Comparison of ENCODE assay signal across 9 cellular contexts in genomic region chr1:151710187-151710586, GRCh38. TPM values are rescaled to one million over a fixed set of nuclear protein-coding genes. Genes with fewer than 3 reads are reported as not detected.
DNase-seq lines count a peak whose midpoint lies in the region; ATAC-seq and TF ChIP-seq lines count a peak whose summit lies in the region.
"Had no signal": no experiment of that assay in that cellular context is flagged by ENCODE, and none has a peak within 500 bp of the region (broad histone marks: within the 10 kb centered on the region; RNA-seq: fewer than 3 reads in every experiment).

No MANE protein-coding gene starts in this region.

- TF ChIP-seq RAD21 in Ishikawa (IDR thresholded peaks at IDR 0.05; ENCODE audit: low read depth) = no peak

- POLR2A ChIA-PET in activated CD8-positive, alpha-beta T cell treated with anti-CD3 and anti-CD28 coated beads, Interleukin-2, amount 10 ng/mL, durations not matched to agents 7 days and 5 days (lab: Charles Lee) = no interaction called here

- no peaks in the 10 kb centered on the region for H3K9me3 Mint-ChIP-seq in activated CD8-positive, alpha-beta T cell treated with anti-CD3 and anti-CD28 coated beads, Interleukin-2, amount 10 ng/mL, durations not matched to agents 7 days and 5 days (ENCODE audit: insufficient read depth)

- CTCF ChIA-PET in activated CD8-positive, alpha-beta T cell treated with anti-CD3 and anti-CD28 coated beads, Interleukin-2, amount 10 ng/mL, durations not matched to agents 7 days and 5 days (lab: Charles Lee) = no interaction called here

- H3K4me1 Mint-ChIP-seq in activated CD8-positive, alpha-beta T cell treated with anti-CD3 and anti-CD28 coated beads, Interleukin-2, amount 10 ng/mL, durations not matched to agents 7 days and 5 days (ENCODE audit: low read depth) = peaks cover 5% of the 10 kb centered on the region

- H3K27ac Mint-ChIP-seq in activated CD8-positive, alpha-beta T cell treated with anti-CD3 and anti-CD28 coated beads, Interleukin-2, amount 10 ng/mL, durations not matched to agents 7 days and 5 days = no peak overlapping the region

- H3K36me3 Mint-ChIP-seq in activated CD8-positive, alpha-beta T cell treated with anti-CD3 and anti-CD28 coated beads, Interleukin-2, amount 10 ng/mL, durations not matched to agents 7 days and 5 days (ENCODE audit: low read depth) = no peaks in the 10 kb centered on the region

- no peak overlapping the region for H3K4me3 Mint-ChIP-seq in activated CD8-positive, alpha-beta T cell treated with anti-CD3 and anti-CD28 coated beads, Interleukin-2, amount 10 ng/mL, durations not matched to agents 7 days and 5 days

- H3K27me3 Mint-ChIP-seq in activated CD8-positive, alpha-beta T cell treated with anti-CD3 and anti-CD28 coated beads, Interleukin-2, amount 10 ng/mL, durations not matched to agents 7 days and 5 days (ENCODE audit: low read depth) = peaks cover 12% of the 10 kb centered on the region

- no peak for TF ChIP-seq CTCF in omental fat pad (IDR thresholded peaks at IDR 0.05)

- peak; percentile 28 for ATAC-seq in activated CD8-positive, alpha-beta T cell treated with anti-CD3 and anti-CD28 coated beads, Interleukin-2, amount 10 ng/mL, durations not matched to agents 7 days and 5 days
- ATAC-seq in GM21390 (IDR thresholded peaks at IDR 0.05; ENCODE audit: unreplicated experiment) (no peak), omental fat pad (ENCODE audit: low FRiP score) (no peak), HG02588 (IDR thresholded peaks at IDR 0.05; ENCODE audit: unreplicated experiment) (no peak), GM21786 (IDR thresholded peaks at IDR 0.05; ENCODE audit: unreplicated experiment) (no peak)

- DNase-seq in AG08396 (ENCODE audit: low spot score) (peak; percentile 56), hypothalamus (lab: John Stamatoyannopoulos, UW) (peak in 41 of 51 donors; percentile 9 to 90 (median 69)), omental fat pad (ENCODE audit: low spot score) (no peak)
- DNase-seq in activated CD8-positive, alpha-beta T cell treated with anti-CD3 and anti-CD28 coated beads, Interleukin-2, amount 10 ng/mL, durations not matched to agents 7 days and 5 days = no peak

- no peak for TF ChIP-seq EP300 in Ishikawa (IDR thresholded peaks at IDR 0.05; ENCODE audit: borderline replicate concordance)

TF ChIP-seq in Ishikawa, 13 proteins besides CTCF, POLR2A, EP300 and RAD21:
- TF ChIP-seq CREB1 (IDR thresholded peaks at IDR 0.05; ENCODE audit: low read depth) = 0 out of 2 replicates have a peak, but pooled peaks have one; percentile 20
- no peak for TF ChIP-seq MAX (IDR thresholded peaks at IDR 0.05)
- peak; percentile 90 for TF ChIP-seq EGR1 (IDR thresholded peaks at IDR 0.05)
- TF ChIP-seq FOXM1 (IDR thresholded peaks at IDR 0.05; ENCODE audit: borderline replicate concordance, low read depth) = peak; percentile 50; the same call in 1 of the 2 replicates

RNA-seq across cellular contexts. Expression of gene CELF3, which starts 6.4 kb away (rescaled TPM):
- total RNA-seq in activated CD8-positive, alpha-beta T cell treated with anti-CD3 and anti-CD28 coated beads, Interleukin-2, amount 10 ng/mL, durations not matched to agents 7 days and 5 days = not detected
- not detected for total RNA-seq in omental fat pad
- total RNA-seq: SJSA1 had no signal

RNA-seq across cellular contexts. Expression of gene RIIAD1, which starts 11.1 kb away (rescaled TPM):
- not detected for total RNA-seq in activated CD8-positive, alpha-beta T cell treated with anti-CD3 and anti-CD28 coated beads, Interleukin-2, amount 10 ng/mL, durations not matched to agents 7 days and 5 days
- not detected for total RNA-seq in omental fat pad
- total RNA-seq: SJSA1 had no signal

RNA-seq across cellular contexts. Expression of gene MRPL9, which starts 53.1 kb away (rescaled TPM):
- 100 to 1,000 TPM; 111 to 121 TPM for total RNA-seq in activated CD8-positive, alpha-beta T cell treated with anti-CD3 and anti-CD28 coated beads, Interleukin-2, amount 10 ng/mL, durations not matched to agents 7 days and 5 days
- total RNA-seq in omental fat pad = 10 to 100 TPM; 38.8 to 53.4 (median 46.8) TPM

Comparison
In these comparisons a context has a peak if more than half of its experiments do, and no peak if none do; other contexts are left out.
1. DNase-seq: peak in AG08396 (single experiment) and hypothalamus (41 of 51); none in activated CD8-positive, alpha-beta T cell treated with anti-CD3 and anti-CD28 coated beads, Interleukin-2, amount 10 ng/mL, durations not matched to agents 7 days and 5 days (single experiment) and omental fat pad (single experiment).